In genomic region chr17:73307130-73307529, GRCh38 we compare ENCODE assay signal across 11 cellular contexts. TPM values are rescaled to one million over a fixed set of nuclear protein-coding genes. Genes with fewer than 3 reads are reported as not detected.
DNase-seq lines count a peak whose midpoint lies in the region; ATAC-seq and TF ChIP-seq lines count a peak whose summit lies in the region.
"Had no signal": no experiment of that assay in that cellular context is flagged by ENCODE, and none has a peak within 500 bp of the region (broad histone marks: within the 10 kb centered on the region; RNA-seq: fewer than 3 reads in every experiment).

No MANE protein-coding gene starts in this region.

- H2AFZ ChIP-seq in SK-N-SH (ENCODE audit: low read depth), result no peak overlapping the region

- POLR2A ChIA-PET in SK-N-SH (lab: Yijun Ruan, JAX), result interaction anchor here (1.2 to 1.5 kb wide), 2 partner anchors 9 to 50 kb away, joined by 4 to 5 read pairs; no protein-coding TSS in a partner anchor
- POLR2A ChIA-PET in activated CD4-positive, alpha-beta memory T cell treated with anti-CD3 and anti-CD28 coated beads for 36 hours (lab: Charles Lee), result no interaction called here

- H3K36me3 ChIP-seq in SK-N-SH (replicated peaks in 1 of 2; ENCODE audit: control insufficient read depth in 1 of 2, insufficient read depth in 2 of 2, low read length in 1 of 2), result peaks cover 0 to 8% of the 10 kb centered on the region in 2 experiments
- no peaks in the 10 kb centered on the region for H3K36me3 ChIP-seq in mucosa of stomach (ENCODE audit: control insufficient read depth, insufficient read depth, low read length)
- H3K36me3 ChIP-seq in vagina, result no peaks in the 10 kb centered on the region

- DNase-seq in SK-N-SH, result no peak
- no peak for DNase-seq in coronary artery (ENCODE audit: low spot score)
- no peak for DNase-seq in vagina (ENCODE audit: extremely low spot score in 2 of 2)
- DNase-seq in activated naive CD4-positive, alpha-beta T cell treated with Interleukin-2 at 50 U/mL for 16 hours, result no peak
- DNase-seq in NCI-H1436 (lab: John Stamatoyannopoulos, UW), result no peak
- DNase-seq in activated CD4-positive, alpha-beta memory T cell treated with anti-CD3 and anti-CD28 coated beads for 36 hours, result no peak
- DNase-seq: NCI-H1436 treated with DMSO at 0.1 percent for 48 hours had no signal

- TF ChIP-seq RAD21 in SK-N-SH (IDR thresholded peaks at IDR 0.05; ENCODE audit: low read length), result no peak

- peaks cover 91% of the 10 kb centered on the region for H3K79me2 ChIP-seq in SK-N-SH (ENCODE audit: insufficient read depth)

- no peak overlapping the region for H3K4me3 Mint-ChIP-seq in activated CD4-positive, alpha-beta memory T cell treated with anti-CD3 and anti-CD28 coated beads for 36 hours

- TF ChIP-seq EP300 in SK-N-SH (IDR thresholded peaks at IDR 0.05; ENCODE audit: borderline replicate concordance in 1 of 2, low read depth in 1 of 2, low read length in 1 of 2), result peak in 1 of 2 experiments; percentile 32; a peak in 1 of 4 replicates

- no peak overlapping the region for H3K4me3 ChIP-seq in SK-N-SH (ENCODE audit: low read depth in 2 of 2, low read length in 1 of 2)
- H3K4me3 ChIP-seq in coronary artery, result peak overlapping the region; percentile 100
- no peak overlapping the region for H3K4me3 ChIP-seq in mucosa of stomach (ENCODE audit: low read length)
- no peak overlapping the region for H3K4me3 ChIP-seq in vagina
- H3K4me3 ChIP-seq: mucosa of descending colon had no signal

- peaks cover 5% of the 10 kb centered on the region for H4K20me1 ChIP-seq in SK-N-SH (ENCODE audit: insufficient read depth)

- H3K27me3 ChIP-seq in SK-N-SH (ENCODE audit: insufficient read depth) (no peaks in the 10 kb centered on the region), mucosa of stomach (ENCODE audit: control insufficient read depth, insufficient read depth, low read length) (no peaks in the 10 kb centered on the region), vagina (no peaks in the 10 kb centered on the region)

- intact Hi-C loops in vagina (cut with DNase I), result loop anchor here (10.0 kb wide), 1 partner anchor 112 kb away; the partner anchor contains the start of gene COG1
- intact Hi-C loops in activated CD4-positive, alpha-beta memory T cell treated with anti-CD3 and anti-CD28 coated beads for 36 hours (cut with micrococcal nuclease), result no loop called here

- H3K27ac Mint-ChIP-seq in activated CD4-positive, alpha-beta memory T cell treated with anti-CD3 and anti-CD28 coated beads for 36 hours, result no peak overlapping the region

- CTCF ChIA-PET in SK-N-SH (lab: Yijun Ruan, JAX), result interaction anchor here (0.9 to 5.8 kb wide), 7 partner anchors 9 to 118 kb away, joined by 3 to 84 read pairs (median 6); no protein-coding TSS in a partner anchor
- CTCF ChIA-PET in activated CD4-positive, alpha-beta memory T cell treated with anti-CD3 and anti-CD28 coated beads for 36 hours (lab: Charles Lee), result interaction anchor here (1.2 kb wide), 1 partner anchor 63 kb away, joined by 4 read pairs; no protein-coding TSS in a partner anchor

- H3K9ac ChIP-seq in SK-N-SH (no peak overlapping the region; the same call in 1 of the 2 replicates), mucosa of stomach (ENCODE audit: low read length) (peak overlapping the region; percentile 61)

- ATAC-seq in SK-N-SH treated with all-trans-retinoic acid at 6 μM for 48 hours, result no peak
- ATAC-seq: mucosa of descending colon had no signal

- H3K4me1 ChIP-seq in SK-N-SH (ENCODE audit: control insufficient read depth in 1 of 2, insufficient read depth in 2 of 2, low read depth in 1 of 2, low read length in 1 of 2) (peaks cover 54 to 66% of the 10 kb centered on the region in 2 experiments; a peak in 3 of 4 replicates), mucosa of stomach (ENCODE audit: control insufficient read depth, insufficient read depth, low read length) (peaks cover 61% of the 10 kb centered on the region), vagina (peaks cover 82% of the 10 kb centered on the region)

- TF ChIP-seq POLR2A in vagina (IDR thresholded peaks at IDR 0.05), result no peak

- H3F3A ChIP-seq in SK-N-SH (replicated peaks; ENCODE audit: insufficient read depth), result peaks cover 54% of the 10 kb centered on the region

- H3K4me1 Mint-ChIP-seq in activated CD4-positive, alpha-beta memory T cell treated with anti-CD3 and anti-CD28 coated beads for 36 hours (ENCODE audit: low read depth), result peaks cover 11% of the 10 kb centered on the region

- H3K27ac ChIP-seq in SK-N-SH (ENCODE audit: low read depth in 2 of 2, low read length in 1 of 2) (peak overlapping the region; percentile 30 to 96; a peak in 3 of 4 replicates), coronary artery (peak overlapping the region; percentile 81 to 100), vagina (peak overlapping the region; percentile 100)

- peak overlapping the region; percentile 98 for H3K4me2 ChIP-seq in SK-N-SH

- WGBS in SK-N-SH (ENCODE audit: low lambda C conversion rate), result 77% methylated on average over 9 of the region's 9 CpGs

- no peaks in the 10 kb centered on the region for H3K36me3 Mint-ChIP-seq in activated CD4-positive, alpha-beta memory T cell treated with anti-CD3 and anti-CD28 coated beads for 36 hours

- TF ChIP-seq CTCF in SK-N-SH (IDR thresholded peaks at IDR 0.05), result no peak
- TF ChIP-seq CTCF in coronary artery (IDR thresholded peaks at IDR 0.05), result no peak
- no peak for TF ChIP-seq CTCF in vagina (IDR thresholded peaks at IDR 0.05)

- no peaks in the 10 kb centered on the region for H3K9me2 ChIP-seq in SK-N-SH

- H3K9me3 Mint-ChIP-seq in activated CD4-positive, alpha-beta memory T cell treated with anti-CD3 and anti-CD28 coated beads for 36 hours, result no peaks in the 10 kb centered on the region

- peaks cover 2% of the 10 kb centered on the region for H3K27me3 Mint-ChIP-seq in activated CD4-positive, alpha-beta memory T cell treated with anti-CD3 and anti-CD28 coated beads for 36 hours

- H3K9me3 ChIP-seq in SK-N-SH (no peaks in the 10 kb centered on the region), mucosa of stomach (ENCODE audit: control insufficient read depth, low read length) (no peaks in the 10 kb centered on the region), vagina (no peaks in the 10 kb centered on the region)
- H3K9me3 ChIP-seq: mucosa of descending colon had no signal

TF ChIP-seq in SK-N-SH, 30 proteins besides CTCF, POLR2A, EP300 and RAD21 (continues in another document):
- TF ChIP-seq TEAD4 (IDR thresholded peaks at IDR 0.05; ENCODE audit: borderline replicate concordance, insufficient read depth) (peak; percentile 47; the same call in 1 of the 2 replicates), PBX3 (IDR thresholded peaks at IDR 0.05) (peak; percentile 41; the same call in 1 of the 2 replicates), NFIC (IDR thresholded peaks at IDR 0.05; ENCODE audit: borderline replicate concordance) (peak; percentile 97), RCOR1 (IDR thresholded peaks at IDR 0.05; ENCODE audit: low read length) (peak; percentile 78), CHD2 (IDR thresholded peaks at IDR 0.05; ENCODE audit: low read length, partially characterized antibody) (no peak), TCF12 (IDR thresholded peaks at IDR 0.05) (peak; percentile 67)

TF ChIP-seq in SK-N-SH treated with all-trans-retinoic acid at 6 μM for 48 hours, 23 proteins besides CTCF, POLR2A, EP300 and RAD21:
- no peak for TF ChIP-seq ARNTL (CRISPR knock-in tag; IDR thresholded peaks at IDR 0.05; ENCODE audit: borderline replicate concordance, low read depth)
- no peak for TF ChIP-seq ZNF8 (CRISPR knock-in tag; IDR thresholded peaks at IDR 0.05)
- TF ChIP-seq ZNF565 (CRISPR knock-in tag; conservative IDR thresholded peaks at IDR 0.05; ENCODE audit: low read depth), result no peak

RNA-seq across cellular contexts. Expression of gene CDC42EP4, which starts 4.7 kb away (rescaled TPM):
- 23.7 and 28.3 TPM in 2 replicates for polyA plus RNA-seq in SK-N-SH (2012; rRNA removed)
- 16.3 and 24.6 TPM in 2 replicates for polyA plus RNA-seq in SK-N-SH (2012; cell fraction: cytosol; rRNA removed)
- polyA plus RNA-seq in SK-N-SH (2012; cell fraction: nucleus; rRNA removed), result 15.8 and 17.1 TPM in 2 replicates
- total RNA-seq in vagina, result 73.7 TPM
- total RNA-seq in activated CD4-positive, alpha-beta memory T cell treated with anti-CD3 and anti-CD28 coated beads for 36 hours, result 1 to 10 TPM; 1.6 to 1.7 TPM

RNA-seq across cellular contexts. Expression of gene CPSF4L, which starts 45.5 kb away (rescaled TPM):
- 0.10 TPM in 1 of 2 replicates, not detected in the other for polyA plus RNA-seq in SK-N-SH (2012; rRNA removed)
- not detected in 2 replicates for polyA plus RNA-seq in SK-N-SH (2012; cell fraction: cytosol; rRNA removed)
- not detected in 2 replicates for polyA plus RNA-seq in SK-N-SH (2012; cell fraction: nucleus; rRNA removed)
- not detected for total RNA-seq in vagina
- total RNA-seq in activated CD4-positive, alpha-beta memory T cell treated with anti-CD3 and anti-CD28 coated beads for 36 hours, result not detected
- total RNA-seq: mucosa of descending colon; T-helper 1 cell treated with Interleukin-12 subunit alpha and Interleukin-12 subunit beta and Interleukin-4 antibody, amounts not matched to agents 30 ng/mL and 1 ng/mL, for 36 hours had no signal

Comparison
In these comparisons a context has a peak if more than half of its experiments do, and no peak if none do; other contexts are left out.
1. RNA of gene CDC42EP4, which starts 4.7 kb away (total RNA-seq): 73.7 TPM in vagina (single experiment); 1.6 to 1.7 TPM in activated CD4-positive, alpha-beta memory T cell treated with anti-CD3 and anti-CD28 coated beads for 36 hours; every median in the first group is over 10 times any median in the second.
2. Peak in every context shown above with its lines, with median percentiles within 50 percentile points of each other: H3K27ac ChIP-seq.